ENCODE assay signal across 9 cellular contexts in the genomic region with DNA sequence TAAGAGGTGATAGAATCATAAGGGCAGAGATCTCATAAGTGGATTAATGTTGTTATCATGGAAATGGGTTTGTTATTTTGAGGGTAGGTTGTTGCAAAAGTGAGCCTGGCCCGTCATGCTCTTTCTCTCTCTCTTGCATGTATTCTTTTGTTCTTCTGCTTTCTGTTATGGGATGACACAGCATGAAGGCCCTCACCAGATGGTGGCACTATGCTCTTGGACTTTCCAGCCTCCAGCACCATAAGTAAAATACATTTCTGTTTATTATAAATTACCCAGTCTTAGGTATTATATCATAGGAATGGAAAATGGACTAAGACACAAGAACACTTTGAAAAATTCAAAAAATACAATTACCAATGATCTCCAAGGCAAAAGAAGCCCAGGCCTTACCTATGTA.
DNase-seq lines count a peak whose midpoint lies in the region; ATAC-seq and TF ChIP-seq lines count a peak whose summit lies in the region.
"Had no signal": no experiment of that assay in that cellular context is flagged by ENCODE, and none has a peak within 500 bp of the region (broad histone marks: within the 10 kb centered on the region; RNA-seq: fewer than 3 reads in every experiment).

No MANE protein-coding gene starts in this region.

- CTCF ChIA-PET in activated naive CD4-positive, alpha-beta T cell treated with anti-CD3 and anti-CD28 coated beads, Interleukin-2, amount 10 ng/mL, durations not matched to agents 7 days and 5 days (lab: Charles Lee), result interaction anchor here (0.8 to 1.7 kb wide), 2 partner anchors 12 to 468 kb away, joined by 3 to 4 read pairs; no protein-coding TSS in a partner anchor

- 21 to 44% methylated on average over 1 of the region's 1 CpG for WGBS in lung, 2 donors

- no peaks in the 10 kb centered on the region for H3K9me3 Mint-ChIP-seq in activated naive CD4-positive, alpha-beta T cell treated with anti-CD3 and anti-CD28 coated beads, Interleukin-2, amount 10 ng/mL, durations not matched to agents 7 days and 5 days

- no peak overlapping the region for H3K27ac Mint-ChIP-seq in activated naive CD4-positive, alpha-beta T cell treated with anti-CD3 and anti-CD28 coated beads, Interleukin-2, amount 10 ng/mL, durations not matched to agents 7 days and 5 days

- H3K4me3 Mint-ChIP-seq in activated naive CD4-positive, alpha-beta T cell treated with anti-CD3 and anti-CD28 coated beads, Interleukin-2, amount 10 ng/mL, durations not matched to agents 7 days and 5 days, result no peak overlapping the region

- peak; percentile 30 for DNase-seq in EL
- no peak for DNase-seq in LNCaP clone FGC (ENCODE audit: low read depth)
- peak; percentile 39 for DNase-seq in astrocyte of the hippocampus (ENCODE audit: low read depth, low spot score)
- DNase-seq in lung (ENCODE audit: low spot score), result no peak
- no peak for DNase-seq in omental fat pad (ENCODE audit: low spot score)
- DNase-seq in activated naive CD4-positive, alpha-beta T cell treated with anti-CD3 and anti-CD28 coated beads, Interleukin-2, amount 10 ng/mL, durations not matched to agents 7 days and 5 days, result no peak
- no peak for DNase-seq in NCI-H146 treated with DMSO at 0.1 percent for 48 hours (lab: John Stamatoyannopoulos, UW; ENCODE audit: unreplicated experiment)
- DNase-seq: effector CD8-positive, alpha-beta T cell had no signal

- H3K36me3 Mint-ChIP-seq in activated naive CD4-positive, alpha-beta T cell treated with anti-CD3 and anti-CD28 coated beads, Interleukin-2, amount 10 ng/mL, durations not matched to agents 7 days and 5 days, result no peaks in the 10 kb centered on the region

- peaks cover 0 to 5% of the 10 kb centered on the region in 2 donors for H3K9me3 ChIP-seq in lung (ENCODE audit: control insufficient read depth in 2 of 2, insufficient read depth in 1 of 2, low read length in 1 of 2)

- H3K4me1 ChIP-seq in lung (ENCODE audit: control insufficient read depth in 2 of 2, insufficient read depth in 2 of 2, low read length in 2 of 2), result no peaks in the 10 kb centered on the region

- peaks cover 8% of the 10 kb centered on the region for H3K27me3 Mint-ChIP-seq in activated naive CD4-positive, alpha-beta T cell treated with anti-CD3 and anti-CD28 coated beads, Interleukin-2, amount 10 ng/mL, durations not matched to agents 7 days and 5 days

- peak; percentile 39 for TF ChIP-seq CTCF in LNCaP clone FGC (IDR thresholded peaks at IDR 0.05; ENCODE audit: control insufficient read depth, extremely low read depth, insufficient read depth)
- peak; percentile 6 for TF ChIP-seq CTCF in lung (IDR thresholded peaks at IDR 0.05; ENCODE audit: control extremely low read depth, extremely low read depth)
- TF ChIP-seq CTCF in omental fat pad (IDR thresholded peaks at IDR 0.05), result no peak

- ATAC-seq in lung (ENCODE audit: insufficient read depth, low FRiP score) (no peak), omental fat pad (ENCODE audit: low FRiP score) (no peak), GM21619 (IDR thresholded peaks at IDR 0.05; ENCODE audit: unreplicated experiment) (no peak)

- no peaks in the 10 kb centered on the region for H3K27me3 ChIP-seq in lung (ENCODE audit: control insufficient read depth, insufficient read depth)

- H3K4me3 ChIP-seq in LNCaP clone FGC (ENCODE audit: low read depth, low read length) (no peak overlapping the region), lung (no peak overlapping the region)

- H3K4me1 Mint-ChIP-seq in activated naive CD4-positive, alpha-beta T cell treated with anti-CD3 and anti-CD28 coated beads, Interleukin-2, amount 10 ng/mL, durations not matched to agents 7 days and 5 days, result no peaks in the 10 kb centered on the region

- no peaks in the 10 kb centered on the region for H3K36me3 ChIP-seq in lung (ENCODE audit: control insufficient read depth in 2 of 2, insufficient read depth in 2 of 2, low read length in 2 of 2)

- H3K27ac ChIP-seq in lung (ENCODE audit: low read depth in 1 of 2, low read length in 1 of 2), result no peak overlapping the region

Comparison
In these comparisons a context has a peak if more than half of its experiments do, and no peak if none do; other contexts are left out.
1. DNase-seq: peak in EL (single experiment) and astrocyte of the hippocampus (single experiment); none in LNCaP clone FGC (single experiment), lung (single experiment), omental fat pad (single experiment), activated naive CD4-positive, alpha-beta T cell treated with anti-CD3 and anti-CD28 coated beads, Interleukin-2, amount 10 ng/mL, durations not matched to agents 7 days and 5 days (single experiment) and NCI-H146 treated with DMSO at 0.1 percent for 48 hours (single experiment).
2. CTCF ChIP-seq: peak in LNCaP clone FGC (single experiment) and lung (single experiment); none in omental fat pad (0 of 3).